ENCODE assay signal across 8 cellular contexts in the genomic region with DNA sequence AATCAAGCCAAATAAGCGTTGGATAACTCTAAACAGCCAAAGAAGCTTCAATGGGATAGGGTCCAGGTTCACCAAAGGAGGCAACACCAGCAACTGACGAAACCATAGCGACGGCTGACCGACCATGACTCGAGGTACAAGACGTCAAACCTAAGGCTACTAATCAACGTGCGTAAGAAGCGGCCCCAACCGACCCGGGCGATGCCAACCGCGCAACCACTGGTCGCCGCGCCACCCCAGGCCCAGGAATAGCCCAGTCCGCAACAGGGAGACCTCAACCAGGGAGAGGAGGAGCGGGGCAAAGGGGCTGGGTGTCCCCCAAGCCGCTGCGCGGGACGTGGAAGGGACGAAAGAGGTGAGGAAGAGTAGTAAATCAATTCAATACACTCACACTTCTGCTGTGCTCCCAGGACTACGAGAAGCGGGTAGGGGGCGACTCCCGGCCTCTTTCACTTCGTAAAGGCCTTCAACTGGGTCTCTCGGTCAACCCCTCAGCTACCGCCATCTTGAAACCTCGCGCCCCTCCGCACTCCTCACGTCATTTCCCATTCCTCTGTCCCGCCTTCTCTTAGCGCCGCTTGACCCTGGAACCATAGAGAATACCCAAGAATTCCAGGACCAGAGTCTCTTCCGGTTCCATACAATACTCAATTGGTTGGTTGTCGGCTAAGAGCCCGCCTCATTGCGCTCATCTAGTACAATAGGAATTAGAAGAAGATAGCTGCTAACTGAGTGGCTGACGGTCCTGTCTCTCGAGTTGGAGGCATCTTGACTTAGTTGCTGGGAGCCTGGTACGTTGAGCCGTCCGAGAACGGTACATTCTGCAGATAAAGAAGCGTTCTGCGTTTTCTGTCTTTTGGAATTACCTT. TPM values are rescaled to one million over a fixed set of nuclear protein-coding genes. Genes with fewer than 3 reads are reported as not detected.
DNase-seq lines count a peak whose midpoint lies in the region; ATAC-seq and TF ChIP-seq lines count a peak whose summit lies in the region.

A gene with protein sequence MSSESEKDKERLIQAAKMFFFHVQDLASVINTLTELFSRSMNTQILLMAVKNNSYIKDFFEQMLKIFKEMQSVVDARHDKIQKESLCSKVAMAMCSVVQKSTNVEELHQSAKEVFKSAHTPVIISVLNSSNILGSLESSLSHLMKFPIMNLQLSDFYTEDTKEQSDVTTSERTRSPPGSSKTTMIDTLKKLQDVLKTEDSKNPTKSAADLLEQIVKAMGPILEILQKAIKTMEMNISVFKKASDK (plus strand): TSS at position 710 of the 869 bp plus-strand sequence. CDS start 19,266 bp downstream, outside the sequence.
TSS of gene WBP11 (minus strand) at position 518 of the 869 bp plus-strand sequence. CDS start 2,095 bp downstream, outside the sequence.

- no peak within 1 kb of the TSS for H3K4me3 Mint-ChIP-seq in CD8-positive, alpha-beta memory T cell
- H3K4me3 Mint-ChIP-seq in activated CD4-positive, alpha-beta memory T cell treated with anti-CD3 and anti-CD28 coated beads, Interleukin-2, amount 10 ng/mL, durations not matched to agents 7 days and 5 days: no peak within 1 kb of the TSS

- no peak for TF ChIP-seq CTCF in lower leg skin (IDR thresholded peaks at IDR 0.05)

- TF ChIP-seq POLR2A in lower leg skin (IDR thresholded peaks at IDR 0.05): no peak

- WGBS in ectodermal cell, 2 experiments: 0 to 1% methylated on average over 46 to 51 of the region's 51 CpGs
- 1% methylated on average over 50 to 51 of the region's 51 CpGs for WGBS in lower leg skin, 2 donors

- H3K27me3 Mint-ChIP-seq in CD8-positive, alpha-beta memory T cell: no peaks in the 10 kb centered on the region
- H3K27me3 Mint-ChIP-seq in activated CD4-positive, alpha-beta memory T cell treated with anti-CD3 and anti-CD28 coated beads, Interleukin-2, amount 10 ng/mL, durations not matched to agents 7 days and 5 days: no peaks in the 10 kb centered on the region

- no peaks in the 10 kb centered on the region for H3K27me3 ChIP-seq in CD8-positive, alpha-beta memory T cell (ENCODE audit: insufficient read depth, low read length, poor library complexity, severe bottlenecking)
- no peaks in the 10 kb centered on the region for H3K27me3 ChIP-seq in ectodermal cell (ENCODE audit: control insufficient read depth, insufficient read depth, low read length, poor library complexity, severe bottlenecking)

- H3K4me1 Mint-ChIP-seq in CD8-positive, alpha-beta memory T cell: peaks cover 0 to 28% (median 19%) of the 10 kb centered on the region in 3 donors
- peaks cover 27% of the 10 kb centered on the region for H3K4me1 Mint-ChIP-seq in activated CD4-positive, alpha-beta memory T cell treated with anti-CD3 and anti-CD28 coated beads, Interleukin-2, amount 10 ng/mL, durations not matched to agents 7 days and 5 days

- POLR2A ChIA-PET in CD8-positive, alpha-beta memory T cell (lab: Charles Lee): interaction anchor here (0.6 to 5.7 kb wide), 7 partner anchors 19 to 435 kb away, joined by 3 to 128 read pairs (median 3); a partner anchor contains a TSS
- POLR2A ChIA-PET in activated CD4-positive, alpha-beta memory T cell treated with anti-CD3 and anti-CD28 coated beads, Interleukin-2, amount 10 ng/mL, durations not matched to agents 7 days and 5 days (lab: Charles Lee): interaction anchor here (0.8 to 7.5 kb wide), 12 partner anchors 11 to 417 kb away, joined by 3 to 177 read pairs (median 6); partner anchors contain the start of gene ARHGDIB

- H3K4me1 ChIP-seq in CD8-positive, alpha-beta memory T cell (ENCODE audit: insufficient read depth, low read length): peaks cover 36% of the 10 kb centered on the region
- peaks cover 6% of the 10 kb centered on the region for H3K4me1 ChIP-seq in ectodermal cell (ENCODE audit: control insufficient read depth, insufficient read depth, low read length)

- H3K27ac Mint-ChIP-seq in CD8-positive, alpha-beta memory T cell: no peak within 1 kb of the TSS
- H3K27ac Mint-ChIP-seq in activated CD4-positive, alpha-beta memory T cell treated with anti-CD3 and anti-CD28 coated beads, Interleukin-2, amount 10 ng/mL, durations not matched to agents 7 days and 5 days: no peak within 1 kb of the TSS

- intact Hi-C loops in lower leg skin (cut with DNase I; ENCODE audit: low total_unique reads): no loop called here

- H3K4me3 ChIP-seq in CD8-positive, alpha-beta memory T cell (ENCODE audit: low read length): peak within 1 kb of the TSS; percentile 81
- H3K4me3 ChIP-seq in ectodermal cell (ENCODE audit: insufficient read depth, low read depth, low read length) (peak within 1 kb of the TSS; percentile 94), lower leg skin (ENCODE audit: low read depth, poor library complexity, severe bottlenecking) (peak within 1 kb of the TSS; percentile 98)

- ATAC-seq in GM19463 (IDR thresholded peaks at IDR 0.05; ENCODE audit: unreplicated experiment): peak; percentile 98

- H3K36me3 ChIP-seq in CD8-positive, alpha-beta memory T cell (ENCODE audit: insufficient read depth, low read length): peaks cover 14% of the 10 kb centered on the region
- peaks cover 3% of the 10 kb centered on the region for H3K36me3 ChIP-seq in ectodermal cell (ENCODE audit: control insufficient read depth, insufficient read depth, low read length)

- no peaks in the 10 kb centered on the region for H3K9me3 ChIP-seq in CD8-positive, alpha-beta memory T cell (ENCODE audit: low read length)
- no peaks in the 10 kb centered on the region for H3K9me3 ChIP-seq in ectodermal cell (ENCODE audit: control insufficient read depth, low read length)

- peak within 1 kb of the TSS; percentile 96 for H3K27ac ChIP-seq in CD8-positive, alpha-beta memory T cell (ENCODE audit: low read depth, low read length)
- peak within 1 kb of the TSS; percentile 86 for H3K27ac ChIP-seq in ectodermal cell (ENCODE audit: insufficient read depth, low read depth, low read length, poor library complexity, severe bottlenecking)

- H3K9me3 Mint-ChIP-seq in CD8-positive, alpha-beta memory T cell: no peaks in the 10 kb centered on the region
- no peaks in the 10 kb centered on the region for H3K9me3 Mint-ChIP-seq in activated CD4-positive, alpha-beta memory T cell treated with anti-CD3 and anti-CD28 coated beads, Interleukin-2, amount 10 ng/mL, durations not matched to agents 7 days and 5 days

- DNase-seq in CD8-positive, alpha-beta memory T cell: peak; percentile 78 to 94 (median 91)
- peak; percentile 93 for DNase-seq in HK-2 (ENCODE audit: unreplicated experiment)
- DNase-seq in NCI-H82 treated with DMSO at 0.1 percent for 48 hours (lab: John Stamatoyannopoulos, UW; ENCODE audit: unreplicated experiment): peak; percentile 99
- DNase-seq in activated CD4-positive, alpha-beta memory T cell treated with anti-CD3 and anti-CD28 coated beads, Interleukin-2, amount 10 ng/mL, durations not matched to agents 7 days and 5 days: peak; percentile 89
- peak; percentile 98 for DNase-seq in lower leg skin (ENCODE audit: low spot score in 2 of 2)
- DNase-seq in stimulated activated CD4-positive, alpha-beta T cell treated with anti-CD3 and anti-CD28 coated beads, Interleukin-4, amount 100 ng/mL, for 4 hours: peak; percentile 74 to 90

- H3K36me3 Mint-ChIP-seq in CD8-positive, alpha-beta memory T cell: peaks cover 0 to 28% (median 4%) of the 10 kb centered on the region in 3 donors
- peaks cover 25% of the 10 kb centered on the region for H3K36me3 Mint-ChIP-seq in activated CD4-positive, alpha-beta memory T cell treated with anti-CD3 and anti-CD28 coated beads, Interleukin-2, amount 10 ng/mL, durations not matched to agents 7 days and 5 days (ENCODE audit: low read depth)

- CTCF ChIA-PET in CD8-positive, alpha-beta memory T cell (lab: Charles Lee): interaction anchor here (0.7 to 5.2 kb wide), 9 partner anchors 10 to 438 kb away, joined by 3 to 45 read pairs (median 3); partner anchors contain the start of gene ATF7IP
- CTCF ChIA-PET in activated CD4-positive, alpha-beta memory T cell treated with anti-CD3 and anti-CD28 coated beads, Interleukin-2, amount 10 ng/mL, durations not matched to agents 7 days and 5 days (lab: Charles Lee): interaction anchor here (1.0 to 5.4 kb wide), 10 partner anchors 11 to 437 kb away, joined by 3 to 50 read pairs (median 4); partner anchors contain the start of gene ATF7IP

RNA-seq across cellular contexts. Expression of the first gene that starts in this region (rescaled TPM):
- total RNA-seq in CD8-positive, alpha-beta memory T cell: 1 to 10 TPM; 3.1 TPM
- 0.95 TPM for polyA plus RNA-seq in CD8-positive, alpha-beta memory T cell
- 1 to 10 TPM; 2.0 to 2.4 TPM for total RNA-seq in activated CD4-positive, alpha-beta memory T cell treated with anti-CD3 and anti-CD28 coated beads, Interleukin-2, amount 10 ng/mL, durations not matched to agents 7 days and 5 days
- polyA plus RNA-seq in ectodermal cell (2013, experiment 1 of 4): 4.3 TPM
- polyA plus RNA-seq in ectodermal cell (2013, experiment 2 of 4): 5.8 TPM
- 6.0 TPM for polyA plus RNA-seq in ectodermal cell (2013, experiment 3 of 4)
- polyA plus RNA-seq in ectodermal cell (2013, experiment 4 of 4): 7.1 TPM
- under 1 TPM in 2 of 4 donors, not detected in 2; 0.49 to 0.62 TPM for total RNA-seq in lower leg skin

RNA-seq across cellular contexts. Expression of gene WBP11, which starts in this region (rescaled TPM):
- total RNA-seq in CD8-positive, alpha-beta memory T cell: 100 to 1,000 TPM; 149 to 156 TPM
- polyA plus RNA-seq in CD8-positive, alpha-beta memory T cell: 70.2 TPM
- 10 to 100 TPM; 91.1 to 92.7 TPM for total RNA-seq in activated CD4-positive, alpha-beta memory T cell treated with anti-CD3 and anti-CD28 coated beads, Interleukin-2, amount 10 ng/mL, durations not matched to agents 7 days and 5 days
- 103 TPM for polyA plus RNA-seq in ectodermal cell (2013, experiment 1 of 4)
- polyA plus RNA-seq in ectodermal cell (2013, experiment 2 of 4): 84.9 TPM
- 74.8 TPM for polyA plus RNA-seq in ectodermal cell (2013, experiment 3 of 4)
- polyA plus RNA-seq in ectodermal cell (2013, experiment 4 of 4): 80.2 TPM
- total RNA-seq in lower leg skin: 10 to 100 TPM; 12.1 to 23.2 (median 21.0) TPM

Comparison
In these comparisons a context has a peak if more than half of its experiments do, and no peak if none do; other contexts are left out.
1. Peak in every context shown above with its lines: DNase-seq, ATAC-seq, H3K4me3 ChIP-seq and H3K27ac ChIP-seq.